In the genomic region with DNA sequence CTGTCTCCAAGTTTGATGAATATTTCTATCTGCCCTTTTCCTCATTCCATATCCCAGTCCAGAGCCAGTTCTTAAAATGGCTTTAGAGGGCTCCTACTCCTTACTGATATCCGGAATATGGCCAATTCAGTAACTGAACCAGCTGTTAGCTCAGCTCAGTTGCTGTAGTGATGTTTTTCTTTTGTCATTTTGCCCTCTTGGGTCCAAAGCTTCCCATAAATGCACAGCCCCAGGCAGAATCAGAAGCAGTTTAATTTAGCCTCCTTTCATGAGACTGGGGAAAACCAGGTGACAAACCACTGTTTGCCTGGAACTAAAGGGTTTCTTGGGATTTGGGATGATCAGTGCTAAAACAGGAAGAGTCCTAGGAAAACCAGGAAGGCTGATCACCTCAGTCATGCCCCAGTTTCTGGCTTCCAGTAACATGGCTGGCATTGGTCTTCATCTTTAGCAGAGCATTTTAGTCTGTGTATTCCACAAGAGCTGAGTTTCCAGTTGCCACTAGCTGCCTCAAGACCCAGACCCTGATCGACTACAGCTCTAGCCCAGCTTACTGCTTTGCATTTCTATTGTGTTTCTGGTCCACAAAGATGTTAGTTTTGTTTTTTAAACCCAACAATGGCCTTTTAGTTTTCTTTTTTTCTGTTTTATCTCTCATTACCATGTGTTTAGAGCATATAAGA, we compare ENCODE assay signal across 18 cellular contexts. TPM values are rescaled to one million over a fixed set of nuclear protein-coding genes. Genes with fewer than 3 reads are reported as not detected.
DNase-seq lines count a peak whose midpoint lies in the region; ATAC-seq and TF ChIP-seq lines count a peak whose summit lies in the region.
"Had no signal": no experiment of that assay in that cellular context is flagged by ENCODE, and none has a peak within 500 bp of the region (broad histone marks: within the 10 kb centered on the region; RNA-seq: fewer than 3 reads in every experiment).

No MANE protein-coding gene starts in this region.

- no peaks in the 10 kb centered on the region for H3K9me2 ChIP-seq in hepatocyte (replicated peaks; ENCODE audit: insufficient read depth)

- DNase-seq in NCI-H146 (lab: John Stamatoyannopoulos, UW) (peak; percentile 13), SJSA1 (ENCODE audit: low read depth in 1 of 2, low spot score in 2 of 2) (no peak), hepatocyte (ENCODE audit: low spot score) (no peak), retina (peak; percentile 33), GM13976 (ENCODE audit: low spot score) (no peak), NOMO-1 treated with dmso at 0.1 percent for 144 hours (lab: John Stamatoyannopoulos, UW; ENCODE audit: unreplicated experiment) (no peak)
- DNase-seq: activated CD4-positive, CD25-positive, alpha-beta regulatory T cell treated with anti-CD3 and anti-CD28 coated beads, Interleukin-2, amount 50 U/mL, for 72 hours; activated CD8-positive, alpha-beta memory T cell treated with anti-CD3 and anti-CD28 coated beads, Interleukin-2, amount 10 ng/mL, durations not matched to agents 7 days and 5 days; BE2C; foreskin fibroblast; Karpas-422; left colon; SHP77; stimulated activated naive B cell treated with anti-CD40 and anti-IgM and Interleukin-4, amounts not matched to agents 10 μg/mL and 1 μg/mL and 100 μg/mL, for 72 hours; T-helper 9 cell had no signal

- H3K4me2 ChIP-seq in hepatocyte: no peak overlapping the region

- H3K27me3 ChIP-seq in SJSA1 (replicated peaks) (no peaks in the 10 kb centered on the region), hepatocyte (no peaks in the 10 kb centered on the region)
- H3K27me3 ChIP-seq: BE2C had no signal

- H3K79me2 ChIP-seq in hepatocyte: peaks cover 25% of the 10 kb centered on the region

- H2AFZ ChIP-seq in hepatocyte: no peak overlapping the region

- WGBS in hepatocyte (ENCODE audit: low lambda C conversion rate, missing lambda C conversion rate): 78% methylated on average over 2 of the region's 2 CpGs

- ATAC-seq in GM19467 (IDR thresholded peaks at IDR 0.05; ENCODE audit: unreplicated experiment) (no peak), GM19328 (IDR thresholded peaks at IDR 0.05; ENCODE audit: unreplicated experiment) (no peak)
- ATAC-seq: HCT116; left colon; stimulated activated naive B cell treated with anti-CD40 and anti-IgM and Interleukin-4, amounts not matched to agents 10 μg/mL and 1 μg/mL and 100 μg/mL, for 72 hours had no signal

- H4K20me1 ChIP-seq in hepatocyte (ENCODE audit: insufficient read depth, poor library complexity, severe bottlenecking): no peaks in the 10 kb centered on the region

- H3K27ac ChIP-seq in SJSA1 (peak overlapping the region; percentile 64), hepatocyte (peak overlapping the region; percentile 25)

- in situ Hi-C loops in GM13976 (cut with MboI; ENCODE audit: low sequenced_read_pairs, unreplicated experiment): no loop called here

- TF ChIP-seq CTCF in hepatocyte (IDR thresholded peaks at IDR 0.05; ENCODE audit: poor library complexity): no peak
- TF ChIP-seq CTCF in GM13976 (IDR thresholded peaks at IDR 0.05; ENCODE audit: borderline replicate concordance, control extremely low read depth, extremely low read depth, insufficient read depth, missing control alignments): no peak

- H3K4me3 ChIP-seq in SJSA1 (no peak overlapping the region), hepatocyte (no peak overlapping the region)

- H3K36me3 ChIP-seq in SJSA1: no peaks in the 10 kb centered on the region
- H3K36me3 ChIP-seq in hepatocyte (replicated peaks; ENCODE audit: insufficient read depth, low read depth): no peaks in the 10 kb centered on the region
- H3K36me3 ChIP-seq: BE2C had no signal

- H3K4me1 ChIP-seq in SJSA1 (replicated peaks) (peaks cover 37% of the 10 kb centered on the region), hepatocyte (ENCODE audit: insufficient read depth) (no peaks in the 10 kb centered on the region)

- no peaks in the 10 kb centered on the region for H3K9me3 ChIP-seq in SJSA1 (replicated peaks)
- no peaks in the 10 kb centered on the region for H3K9me3 ChIP-seq in hepatocyte (ENCODE audit: low read depth)
- H3K9me3 ChIP-seq: BE2C had no signal

RNA-seq across cellular contexts. Expression of gene REV3L, which starts 40.6 kb away (rescaled TPM):
- 40.6 and 54.5 TPM in 2 replicates for total RNA-seq in SJSA1 (2014; rRNA removed; shearing (Covaris generic))
- 29.4 and 37.2 TPM in 2 replicates for total RNA-seq in hepatocyte
- polyA plus RNA-seq in hepatocyte: 17.6 and 23.7 TPM in 2 replicates

Comparison
In these comparisons a context has a peak if more than half of its experiments do, and no peak if none do; other contexts are left out.
1. DNase-seq: peak in NCI-H146 (single experiment) and retina (single experiment); none in SJSA1 (0 of 2), hepatocyte (single experiment), GM13976 (single experiment) and NOMO-1 treated with dmso at 0.1 percent for 144 hours (single experiment).